Comparison of ENCODE assay signal across 8 cellular contexts in the genomic region with DNA sequence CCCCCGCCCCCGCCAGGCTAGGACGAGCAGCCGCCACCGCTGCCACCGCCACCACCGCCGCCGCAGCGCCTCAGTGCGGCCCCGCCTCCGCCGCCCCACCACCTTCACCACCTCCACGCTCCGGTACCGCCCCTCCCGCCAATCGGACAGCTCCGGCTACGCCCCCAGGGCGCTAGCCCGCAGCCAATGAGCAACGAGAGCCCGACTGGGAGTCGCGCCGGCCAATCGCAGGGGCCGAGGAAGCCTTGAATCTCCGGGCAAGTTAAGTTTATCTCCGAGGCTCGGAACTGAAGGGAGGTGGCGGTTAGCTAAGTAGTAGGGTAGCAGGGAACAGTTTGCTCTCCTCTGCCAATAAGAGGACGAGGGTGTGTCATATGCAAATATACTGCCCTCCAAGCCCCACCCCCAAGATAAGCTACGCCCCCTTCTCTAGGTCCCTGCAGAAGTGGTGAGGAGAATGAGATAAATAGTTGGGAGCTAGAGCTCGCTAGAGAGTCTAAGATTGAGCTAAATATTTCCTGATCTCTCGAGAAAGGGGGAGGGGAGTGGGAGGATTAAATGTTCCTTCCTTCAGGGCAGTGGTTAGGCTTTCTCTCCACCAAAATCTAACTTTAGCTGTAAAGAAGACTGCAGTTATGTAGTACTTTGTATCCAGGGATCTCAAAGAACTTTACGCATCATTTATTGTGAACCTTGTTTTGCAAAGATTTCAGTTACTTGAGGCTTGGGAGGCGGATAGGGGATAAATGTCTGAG.
DNase-seq lines count a peak whose midpoint lies in the region; ATAC-seq lines count a peak whose summit lies in the region.

A gene with protein sequence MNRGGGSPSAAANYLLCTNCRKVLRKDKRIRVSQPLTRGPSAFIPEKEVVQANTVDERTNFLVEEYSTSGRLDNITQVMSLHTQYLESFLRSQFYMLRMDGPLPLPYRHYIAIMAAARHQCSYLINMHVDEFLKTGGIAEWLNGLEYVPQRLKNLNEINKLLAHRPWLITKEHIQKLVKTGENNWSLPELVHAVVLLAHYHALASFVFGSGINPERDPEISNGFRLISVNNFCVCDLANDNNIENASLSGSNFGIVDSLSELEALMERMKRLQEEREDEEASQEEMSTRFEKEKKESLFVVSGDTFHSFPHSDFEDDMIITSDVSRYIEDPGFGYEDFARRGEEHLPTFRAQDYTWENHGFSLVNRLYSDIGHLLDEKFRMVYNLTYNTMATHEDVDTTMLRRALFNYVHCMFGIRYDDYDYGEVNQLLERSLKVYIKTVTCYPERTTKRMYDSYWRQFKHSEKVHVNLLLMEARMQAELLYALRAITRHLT (minus strand): TSS at position 77 of the 755 bp plus-strand sequence. CDS start 342 bp downstream, outside the sequence.

- peaks cover 0 to 24% (median 0%) of the 10 kb centered on the region in 11 experiments; a peak in 7 of 22 replicates for H4K20me1 ChIP-seq in BLaER1 treated with 17β-estradiol and CSF1 and Interleukin-3, amounts not matched to agents 10 nM and 100 nM

- peak within 1 kb of the TSS in 10 of 11 experiments; percentile 47 to 82 (median 77); a peak in 21 of 22 replicates for H3K27ac ChIP-seq in BLaER1 treated with 17β-estradiol and CSF1 and Interleukin-3, amounts not matched to agents 10 nM and 100 nM

- no peaks in the 10 kb centered on the region for H3K9me3 ChIP-seq in BLaER1 treated with 17β-estradiol and CSF1 and Interleukin-3, amounts not matched to agents 10 nM and 100 nM (replicated peaks in 1 of 11)

- H3K4me1 ChIP-seq in BLaER1 treated with 17β-estradiol and CSF1 and Interleukin-3, amounts not matched to agents 10 nM and 100 nM = peaks cover 12 to 37% (median 24%) of the 10 kb centered on the region in 10 experiments

- peak within 1 kb of the TSS; percentile 81 to 97 (median 91) for H3K4me3 ChIP-seq in BLaER1 treated with 17β-estradiol and CSF1 and Interleukin-3, amounts not matched to agents 10 nM and 100 nM

- H3K27me3 ChIP-seq in BLaER1 treated with 17β-estradiol and CSF1 and Interleukin-3, amounts not matched to agents 10 nM and 100 nM = peaks cover 16 to 60% (median 44%) of the 10 kb centered on the region in 11 experiments

- H3K36me3 ChIP-seq in BLaER1 treated with 17β-estradiol and CSF1 and Interleukin-3, amounts not matched to agents 10 nM and 100 nM = no peaks in the 10 kb centered on the region

- peak within 1 kb of the TSS; percentile 89 to 97 (median 96) for H3K4me2 ChIP-seq in BLaER1 treated with 17β-estradiol and CSF1 and Interleukin-3, amounts not matched to agents 10 nM and 100 nM

- ATAC-seq in GM19351 (IDR thresholded peaks at IDR 0.05; ENCODE audit: unreplicated experiment) = peak; percentile 92
- peak; percentile 96 for ATAC-seq in HG03520 (IDR thresholded peaks at IDR 0.05; ENCODE audit: unreplicated experiment)

- H3K9ac ChIP-seq in BLaER1 treated with 17β-estradiol and CSF1 and Interleukin-3, amounts not matched to agents 10 nM and 100 nM = peak within 1 kb of the TSS; percentile 77 to 88 (median 83)

- DNase-seq in NCI-H69 (lab: John Stamatoyannopoulos, UW) = peak; percentile 100
- DNase-seq in activated CD4-positive, alpha-beta T cell treated with anti-CD3 and anti-CD28 coated beads, Interleukin-2, amount 50 U/mL, for 1 hour = peak; percentile 98
- peak; percentile 37 for DNase-seq in cortex of kidney (lab: John Stamatoyannopoulos, UW)
- DNase-seq in left kidney (ENCODE audit: low read depth, low spot score) = peak; percentile 100
- DNase-seq in stimulated activated CD4-positive, alpha-beta T cell treated with anti-CD3 and anti-CD28 coated beads, Interleukin-1b, Interleukin-23, amount 100 ng/mL, for 48 hours = peak; percentile 98

Comparison
In these comparisons a context has a peak if more than half of its experiments do, and no peak if none do; other contexts are left out.
1. Peak in every context shown above with its lines: DNase-seq, ATAC-seq, H3K4me3 ChIP-seq and H3K27ac ChIP-seq.
2. DNase-seq: peak in every context shown above with its lines; median percentile 100 in NCI-H69; 100 in left kidney; 98 in activated CD4-positive, alpha-beta T cell treated with anti-CD3 and anti-CD28 coated beads, Interleukin-2, amount 50 U/mL, for 1 hour; 98 in stimulated activated CD4-positive, alpha-beta T cell treated with anti-CD3 and anti-CD28 coated beads, Interleukin-1b, Interleukin-23, amount 100 ng/mL, for 48 hours; 37 in cortex of kidney.